In genomic region chr17:80616705-80617104, GRCh38 we compare ENCODE assay signal across 33 cellular contexts.
"Had no signal": no experiment of that assay in that cellular context is flagged by ENCODE, and none has a peak within 500 bp of the region (broad histone marks: within the 10 kb centered on the region; RNA-seq: fewer than 3 reads in every experiment).

No MANE protein-coding gene starts in this region.

- H3K27ac ChIP-seq: VCaP had no signal

- H3K36me3 Mint-ChIP-seq: activated CD8-positive, alpha-beta memory T cell treated with anti-CD3 and anti-CD28 coated beads, Interleukin-2, amount 10 ng/mL, durations not matched to agents 7 days and 5 days; T-cell had no signal

- ATAC-seq: activated CD8-positive, alpha-beta memory T cell treated with anti-CD3 and anti-CD28 coated beads, Interleukin-2, amount 10 ng/mL, durations not matched to agents 7 days and 5 days; activated naive CD8-positive, alpha-beta T cell treated with anti-CD3 and anti-CD28 coated beads, Interleukin-2, amount 50 U/mL, for 24 hours; Panc1; SK-N-SH treated with all-trans-retinoic acid at 6 μM for 48 hours; T-cell; T-helper 17 cell had no signal

- H3K9me3 Mint-ChIP-seq: activated CD4-positive, alpha-beta memory T cell treated with anti-CD3 and anti-CD28 coated beads, Interleukin-2, amount 10 ng/mL, durations not matched to agents 7 days and 5 days; activated naive CD4-positive, alpha-beta T cell treated with anti-CD3 and anti-CD28 coated beads for 36 hours; activated naive CD8-positive, alpha-beta T cell treated with anti-CD3 and anti-CD28 coated beads, Interleukin-2, amount 50 U/mL, for 24 hours; activated T-helper 2 cell treated with anti-CD3 and anti-CD28 coated beads, Interferon-gamma antibody, Interleukin-2, Interleukin-4, amounts not matched to agents 10 μg/mL and 5 μg/mL and 100 μg/mL, durations not matched to agents 14 hours and 24 hours and 36 hours; T-cell had no signal

- DNase-seq: activated CD4-positive, alpha-beta memory T cell treated with anti-CD3 and anti-CD28 coated beads, Interleukin-2, amount 10 ng/mL, durations not matched to agents 7 days and 5 days; activated CD4-positive, alpha-beta T cell treated with anti-CD3 and anti-CD28 coated beads for 1 hour; activated CD4-positive, alpha-beta T cell treated with anti-CD3 and anti-CD28 coated beads for 48 hours; activated CD4-positive, CD25-positive, alpha-beta regulatory T cell; activated CD8-positive, alpha-beta memory T cell treated with anti-CD3 and anti-CD28 coated beads for 24 hours; activated CD8-positive, alpha-beta memory T cell treated with anti-CD3 and anti-CD28 coated beads, Interleukin-2, amount 10 ng/mL, durations not matched to agents 7 days and 5 days; activated CD8-positive, alpha-beta memory T cell treated with anti-CD3 and anti-CD28 coated beads, Interleukin-2, amount 50 U/mL, for 48 hours; activated gamma-delta T cell; activated naive CD4-positive, alpha-beta T cell treated with anti-CD3 and anti-CD28 coated beads for 36 hours; activated naive CD8-positive, alpha-beta T cell treated with anti-CD3 and anti-CD28 coated beads, Interleukin-2, amount 50 U/mL, for 24 hours; anterior cingulate cortex; central memory CD4-positive, alpha-beta T cell; Kasumi-1; KG1; NCI-H1092 treated with DMSO at 0.1 percent for 48 hours; NCI-H1417; NCI-H146; NCI-H187; NCI-H2029 treated with DMSO at 0.1 percent for 48 hours; NCI-H2107; NCI-H2171; NCI-H226; NCI-H446 treated with DMSO at 0.1 percent for 48 hours; NCI-H524 treated with DMSO at 0.1 percent for 48 hours; SIG-M5; T-cell; T-helper 17 cell had no signal

- H3K4me3 Mint-ChIP-seq: activated CD4-positive, alpha-beta memory T cell treated with anti-CD3 and anti-CD28 coated beads, Interleukin-2, amount 10 ng/mL, durations not matched to agents 7 days and 5 days; activated CD8-positive, alpha-beta memory T cell treated with anti-CD3 and anti-CD28 coated beads, Interleukin-2, amount 10 ng/mL, durations not matched to agents 7 days and 5 days; activated naive CD4-positive, alpha-beta T cell treated with anti-CD3 and anti-CD28 coated beads for 36 hours; activated naive CD8-positive, alpha-beta T cell; activated naive CD8-positive, alpha-beta T cell treated with anti-CD3 and anti-CD28 coated beads, Interleukin-2, amount 50 U/mL, for 24 hours; brain; T-cell; T-helper 17 cell had no signal

- H3K27me3 Mint-ChIP-seq: activated CD4-positive, alpha-beta memory T cell treated with anti-CD3 and anti-CD28 coated beads, Interleukin-2, amount 10 ng/mL, durations not matched to agents 7 days and 5 days; activated CD8-positive, alpha-beta memory T cell treated with anti-CD3 and anti-CD28 coated beads, Interleukin-2, amount 10 ng/mL, durations not matched to agents 7 days and 5 days; activated naive CD8-positive, alpha-beta T cell; activated naive CD8-positive, alpha-beta T cell treated with anti-CD3 and anti-CD28 coated beads, Interleukin-2, amount 50 U/mL, for 24 hours; T-cell; T-helper 17 cell had no signal

- H3K27ac Mint-ChIP-seq: activated CD4-positive, alpha-beta memory T cell treated with anti-CD3 and anti-CD28 coated beads, Interleukin-2, amount 10 ng/mL, durations not matched to agents 7 days and 5 days; activated CD8-positive, alpha-beta memory T cell treated with anti-CD3 and anti-CD28 coated beads, Interleukin-2, amount 10 ng/mL, durations not matched to agents 7 days and 5 days; activated naive CD4-positive, alpha-beta T cell treated with anti-CD3 and anti-CD28 coated beads for 36 hours; activated naive CD8-positive, alpha-beta T cell; activated naive CD8-positive, alpha-beta T cell treated with anti-CD3 and anti-CD28 coated beads, Interleukin-2, amount 50 U/mL, for 24 hours; activated T-helper 2 cell treated with anti-CD3 and anti-CD28 coated beads, Interferon-gamma antibody, Interleukin-2, Interleukin-4, amounts not matched to agents 10 μg/mL and 5 μg/mL and 100 μg/mL, durations not matched to agents 14 hours and 24 hours and 36 hours; T-cell had no signal
